Comparison of ENCODE assay signal across 1 cellular context in genomic region chr13:83365723-83366122, GRCh38.
TF ChIP-seq lines count a peak whose summit lies in the region.

No MANE protein-coding gene starts in this region.

TF ChIP-seq in K562, 482 proteins besides CTCF, POLR2A, EP300 and RAD21 (continued from another document):
- TF ChIP-seq ILF3 (IDR thresholded peaks at IDR 0.05; ENCODE audit: borderline replicate concordance), result no peak
- TF ChIP-seq C11orf30 (IDR thresholded peaks at IDR 0.05; ENCODE audit: low read depth), result peak; percentile 56; the same call in 1 of the 2 replicates
- no peak for TF ChIP-seq PCBP2 (IDR thresholded peaks at IDR 0.05; ENCODE audit: low read depth, low read length, poor library complexity, severe bottlenecking)
- no peak for TF ChIP-seq TGIF2 (CRISPR knock-in tag; IDR thresholded peaks at IDR 0.05)
